In genomic region chr4:74541611-74542177, GRCh38 we compare ENCODE assay signal across 25 cellular contexts.
DNase-seq lines count a peak whose midpoint lies in the region; ATAC-seq and TF ChIP-seq lines count a peak whose summit lies in the region.
"Had no signal": no experiment of that assay in that cellular context is flagged by ENCODE, and none has a peak within 500 bp of the region (broad histone marks: within the 10 kb centered on the region; RNA-seq: fewer than 3 reads in every experiment).

No MANE protein-coding gene starts in this region.

- H3K27ac Mint-ChIP-seq in WTC11 (no peak overlapping the region; the same call in 1 of the 2 replicates), type B pancreatic cell (no peak overlapping the region)
- H3K27ac Mint-ChIP-seq: activated CD4-positive, alpha-beta T cell treated with anti-CD3 and anti-CD28 coated beads, Interleukin-2, amount 10 ng/mL, durations not matched to agents 7 days and 5 days; CD8-positive, alpha-beta T cell; stimulated activated naive CD8-positive, alpha-beta T cell treated with anti-CD3 and anti-CD28 coated beads, Interleukin-15, Interleukin-2, amounts not matched to agents 100 ng/mL and 50 ng/mL, for 24 hours had no signal

- H3K9me3 Mint-ChIP-seq in WTC11 (no peaks in the 10 kb centered on the region), type B pancreatic cell (no peaks in the 10 kb centered on the region)
- H3K9me3 Mint-ChIP-seq: activated CD4-positive, alpha-beta T cell treated with anti-CD3 and anti-CD28 coated beads, Interleukin-2, amount 10 ng/mL, durations not matched to agents 7 days and 5 days; activated T-cell treated with anti-CD3 and anti-CD28 coated beads, Interleukin-2, amount 50 U/mL, for 4 hours; CD8-positive, alpha-beta T cell; stimulated activated naive CD8-positive, alpha-beta T cell treated with anti-CD3 and anti-CD28 coated beads, Interleukin-15, Interleukin-2, amounts not matched to agents 100 ng/mL and 50 ng/mL, for 24 hours had no signal

- POLR2A ChIA-PET in WTC11 (lab: Charles Lee), result no interaction called here

- CTCF ChIA-PET in WTC11 (lab: Charles Lee), result interaction anchor here (1.7 to 1.8 kb wide), 2 partner anchors 10 to 82 kb away, joined by 3 to 7 read pairs; no protein-coding TSS in a partner anchor

- no peaks in the 10 kb centered on the region for H3K36me3 Mint-ChIP-seq in WTC11
- no peaks in the 10 kb centered on the region for H3K36me3 Mint-ChIP-seq in type B pancreatic cell
- H3K36me3 Mint-ChIP-seq: CD8-positive, alpha-beta T cell had no signal

- H3K27me3 Mint-ChIP-seq in WTC11 (ENCODE audit: low read depth), result no peaks in the 10 kb centered on the region
- no peaks in the 10 kb centered on the region for H3K27me3 Mint-ChIP-seq in type B pancreatic cell

- H3K4me1 Mint-ChIP-seq in WTC11 (peaks cover 8% of the 10 kb centered on the region), type B pancreatic cell (ENCODE audit: unreplicated experiment) (peaks cover 6% of the 10 kb centered on the region)

- no peak overlapping the region for H3K4me3 Mint-ChIP-seq in WTC11
- peak overlapping the region; percentile 21 for H3K4me3 Mint-ChIP-seq in type B pancreatic cell
- H3K4me3 Mint-ChIP-seq: activated CD4-positive, alpha-beta T cell treated with anti-CD3 and anti-CD28 coated beads, Interleukin-2, amount 10 ng/mL, durations not matched to agents 7 days and 5 days; activated T-cell treated with anti-CD3 and anti-CD28 coated beads, Interleukin-2, amount 50 U/mL, for 4 hours; CD8-positive, alpha-beta T cell; stimulated activated naive CD8-positive, alpha-beta T cell treated with anti-CD3 and anti-CD28 coated beads, Interleukin-15, Interleukin-2, amounts not matched to agents 100 ng/mL and 50 ng/mL, for 24 hours had no signal

- DNase-seq in left cardiac atrium (no peak), cardiac septum (ENCODE audit: low spot score) (no peak), WTC11 (ENCODE audit: low spot score) (no peak), left ventricle myocardium superior (no peak), type B pancreatic cell (ENCODE audit: extremely low spot score, unreplicated experiment) (no peak), NCI-H774 (lab: John Stamatoyannopoulos, UW) (no peak)
- no peak for DNase-seq in activated CD4-positive, alpha-beta T cell treated with anti-CD3 and anti-CD28 coated beads for 48 hours
- DNase-seq: activated CD4-positive, alpha-beta T cell treated with anti-CD3 and anti-CD28 coated beads, Interleukin-2, amount 10 ng/mL, durations not matched to agents 7 days and 5 days; activated naive CD4-positive, alpha-beta T cell; activated T-cell treated with anti-CD3 and anti-CD28 coated beads, Interleukin-2, amount 50 U/mL, for 4 hours; CD8-positive, alpha-beta T cell; DMS153; effector CD4-positive, alpha-beta T cell; head of caudate nucleus; Karpas-422; kidney glomerular epithelial cell; NCI-H1417 treated with DMSO at 0.1 percent for 48 hours; NCI-H2081; NCI-H226; posterior cingulate gyrus; SK-N-SH; thyroid gland had no signal

- ATAC-seq in left cardiac atrium (peak; percentile 23 to 55), WTC11 (no peak), left ventricle myocardium superior (peak; percentile 60), GM21390 (IDR thresholded peaks at IDR 0.05; ENCODE audit: unreplicated experiment) (no peak)
- ATAC-seq: activated T-cell treated with anti-CD3 and anti-CD28 coated beads, Interleukin-2, amount 50 U/mL, for 4 hours; body of pancreas; CD8-positive, alpha-beta T cell had no signal

- intact Hi-C loops in left cardiac atrium (cut with DNase I), result loop anchor here in 1 of 2 donors (5.0 kb wide), 1 partner anchor 81 kb away; no protein-coding TSS in a partner anchor
- intact Hi-C loops in cardiac septum (cut with DNase I), result no loop called here
- intact Hi-C loops in left ventricle myocardium superior (cut with micrococcal nuclease), result no loop called here

- TF ChIP-seq CTCF in WTC11 (IDR thresholded peaks at IDR 0.05) (no peak), type B pancreatic cell (conservative IDR thresholded peaks at IDR 0.05) (no peak)

TF ChIP-seq in WTC11, 78 proteins besides CTCF, POLR2A, EP300 and RAD21:
- TF ChIP-seq GTF2I (CRISPR knock-in tag; conservative IDR thresholded peaks at IDR 0.05) (0 out of 2 replicates have a peak, but pooled peaks have one; percentile 31), AFF4 (CRISPR knock-in tag; IDR thresholded peaks at IDR 0.05; ENCODE audit: borderline replicate concordance) (no peak), CDX4 (CRISPR knock-in tag; IDR thresholded peaks at IDR 0.05; ENCODE audit: borderline replicate concordance) (no peak)

Comparison
In these comparisons a context has a peak if more than half of its experiments do, and no peak if none do; other contexts are left out.
1. ATAC-seq: peak in left cardiac atrium (2 of 2) and left ventricle myocardium superior (single experiment); none in WTC11 (single experiment) and GM21390 (single experiment).